In genomic region chr14:23056956-23057756, GRCh38 we compare ENCODE assay signal across 8 cellular contexts. TPM values are rescaled to one million over a fixed set of nuclear protein-coding genes. Genes with fewer than 3 reads are reported as not detected.
A peak's percentile ranks its signal among the peaks of the same experiment; 100 is the strongest.
DNase-seq lines count a peak whose midpoint lies in the region; ATAC-seq and TF ChIP-seq lines count a peak whose summit lies in the region.

TSS of gene CDH24 (minus strand) at chr14:23057520. CDS start at chr14:23055733, 1,787 bp downstream.

- no peak within 1 kb of the TSS for H3K27ac Mint-ChIP-seq in activated CD8-positive, alpha-beta T cell treated with anti-CD3 and anti-CD28 coated beads for 36 hours

- WGBS in stomach, 5 donors, result 2 to 4% (median 3%) methylated on average over 37 to 65 of the region's 73 CpGs

- no peak for TF ChIP-seq CTCF in activated CD8-positive, alpha-beta T cell treated with anti-CD3 and anti-CD28 coated beads for 36 hours (IDR thresholded peaks at IDR 0.05)
- TF ChIP-seq CTCF in epithelial cell of esophagus (IDR thresholded peaks at IDR 0.05; ENCODE audit: insufficient read depth, low read depth, low read length, missing control alignments) (no peak), stomach (IDR thresholded peaks at IDR 0.05) (no peak)

- peaks cover 25 to 31% of the 10 kb centered on the region in 2 donors for H3K36me3 ChIP-seq in muscle layer of duodenum (ENCODE audit: control insufficient read depth in 1 of 2, insufficient read depth in 2 of 2, low read length in 2 of 2)
- peaks cover 31 to 38% (median 37%) of the 10 kb centered on the region in 4 donors for H3K36me3 ChIP-seq in stomach

- H3K9me3 ChIP-seq in muscle layer of duodenum (ENCODE audit: control insufficient read depth in 1 of 2, low read length in 2 of 2) (no peaks in the 10 kb centered on the region), stomach (no peaks in the 10 kb centered on the region)

- POLR2A ChIA-PET in activated CD8-positive, alpha-beta T cell treated with anti-CD3 and anti-CD28 coated beads for 36 hours (lab: Charles Lee), result interaction anchor here (0.9 to 2.8 kb wide), 14 partner anchors 11 to 74 kb away, joined by 3 to 17 read pairs (median 6); no protein-coding TSS in a partner anchor

- peaks cover 19% of the 10 kb centered on the region for H3K4me1 Mint-ChIP-seq in activated CD8-positive, alpha-beta T cell treated with anti-CD3 and anti-CD28 coated beads for 36 hours (ENCODE audit: low read depth)

- no peaks in the 10 kb centered on the region for H3K9me3 Mint-ChIP-seq in activated CD8-positive, alpha-beta T cell treated with anti-CD3 and anti-CD28 coated beads for 36 hours

- peaks cover 7% of the 10 kb centered on the region for H3K27me3 Mint-ChIP-seq in activated CD8-positive, alpha-beta T cell treated with anti-CD3 and anti-CD28 coated beads for 36 hours

- ATAC-seq in activated CD8-positive, alpha-beta T cell treated with anti-CD3 and anti-CD28 coated beads for 36 hours, result peak; percentile 74

- intact Hi-C loops in activated CD8-positive, alpha-beta T cell treated with anti-CD3 and anti-CD28 coated beads for 36 hours (cut with micrococcal nuclease), result loop anchor here (1.0 to 5.0 kb wide), 3 partner anchors 50 to 70 kb away; no protein-coding TSS in a partner anchor
- intact Hi-C loops in stomach (cut with DNase I; ENCODE audit: low total_unique reads), result no loop called here

- no peak for TF ChIP-seq EP300 in stomach (IDR thresholded peaks at IDR 0.05)

- H3K4me3 ChIP-seq in epithelial cell of esophagus (ENCODE audit: low read length) (peak within 1 kb of the TSS; percentile 60), muscle layer of duodenum (ENCODE audit: low read depth in 1 of 2, low read length in 2 of 2) (peak within 1 kb of the TSS; percentile 57 to 81), stomach (peak within 1 kb of the TSS; percentile 66 to 87 (median 76))

- CTCF ChIA-PET in activated CD8-positive, alpha-beta T cell treated with anti-CD3 and anti-CD28 coated beads for 36 hours (lab: Charles Lee), result interaction anchor here (0.6 to 16.5 kb wide), 48 partner anchors 8 to 159 kb away, joined by 3 to 518 read pairs (median 6); partner anchors contain the start of genes ACIN1, AJUBA, C14orf119 and HAUS4

- H3K4me1 ChIP-seq in muscle layer of duodenum (ENCODE audit: control insufficient read depth in 1 of 2, insufficient read depth in 2 of 2, low read length in 2 of 2), result peaks cover 10 to 27% of the 10 kb centered on the region in 2 donors
- H3K4me1 ChIP-seq in stomach, result peaks cover 17 to 41% (median 26%) of the 10 kb centered on the region in 4 donors

- peak; percentile 41 for TF ChIP-seq POLR2A in GM19099 (IDR thresholded peaks at IDR 0.05; ENCODE audit: extremely low read depth, insufficient read length, low read depth)
- no peak for TF ChIP-seq POLR2A in stomach (IDR thresholded peaks at IDR 0.05)

- peaks cover 18% of the 10 kb centered on the region for H3K36me3 Mint-ChIP-seq in activated CD8-positive, alpha-beta T cell treated with anti-CD3 and anti-CD28 coated beads for 36 hours (ENCODE audit: low read depth)

- H3K27me3 ChIP-seq in muscle layer of duodenum (ENCODE audit: low read depth, low read length) (no peaks in the 10 kb centered on the region), stomach (no peaks in the 10 kb centered on the region)

- H3K4me3 Mint-ChIP-seq in activated CD8-positive, alpha-beta T cell treated with anti-CD3 and anti-CD28 coated beads for 36 hours, result peak within 1 kb of the TSS; percentile 76

- DNase-seq in HPDE6-E6E7 (ENCODE audit: extremely low spot score) (peak; percentile 90), epithelial cell of esophagus (ENCODE audit: low read depth) (peak; percentile 75), stomach (peak; percentile 80), DMS79 (lab: John Stamatoyannopoulos, UW) (no peak), NCI-H2081 (lab: John Stamatoyannopoulos, UW) (no peak)
- DNase-seq in activated CD8-positive, alpha-beta T cell treated with anti-CD3 and anti-CD28 coated beads for 36 hours, result peak; percentile 79

- H3K27ac ChIP-seq in muscle layer of duodenum (ENCODE audit: low read length) (no peak within 1 kb of the TSS), stomach (peak within 1 kb of the TSS; percentile 33 to 80 (median 71))

RNA-seq across cellular contexts. Expression of gene CDH24, which starts in this region (rescaled TPM):
- under 1 TPM; 0.69 to 0.72 TPM for total RNA-seq in activated CD8-positive, alpha-beta T cell treated with anti-CD3 and anti-CD28 coated beads for 36 hours
- 10 to 100 TPM in 1 of 5 donors, 1 to 10 TPM in 3, not detected in 1; 1.2 to 14.3 (median 4.8) TPM for total RNA-seq in stomach
- polyA plus RNA-seq in stomach, result 1 to 10 TPM; 2.3 to 4.0 (median 3.2) TPM

Comparison
In these comparisons a context has a peak if more than half of its experiments do, and no peak if none do; other contexts are left out.
1. Peak in DNase-seq and ATAC-seq in activated CD8-positive, alpha-beta T cell treated with anti-CD3 and anti-CD28 coated beads for 36 hours; RNA of the gene not detected or under 1 TPM.
2. DNase-seq: peak in HPDE6-E6E7 (single experiment), epithelial cell of esophagus (single experiment) and stomach (single experiment); none in DMS79 (single experiment) and NCI-H2081 (0 of 2).
3. Peak in every context shown above with its lines, with median percentiles within 50 percentile points of each other: H3K4me3 ChIP-seq.